ENCODE assay signal across 20 cellular contexts in genomic region chr18:53457068-53457467, GRCh38.
DNase-seq lines count a peak whose midpoint lies in the region; ATAC-seq and TF ChIP-seq lines count a peak whose summit lies in the region.
"Had no signal": no experiment of that assay in that cellular context is flagged by ENCODE, and none has a peak within 500 bp of the region (broad histone marks: within the 10 kb centered on the region; RNA-seq: fewer than 3 reads in every experiment).

No MANE protein-coding gene starts in this region.

- H3K27me3 ChIP-seq in BJ (ENCODE audit: control insufficient read depth, insufficient read depth, low read length) (no peaks in the 10 kb centered on the region), left lung (no peaks in the 10 kb centered on the region)
- H3K27me3 ChIP-seq: cardiac muscle cell, gastroesophageal sphincter had no signal

- CTCF ChIA-PET in BJ (lab: Yijun Ruan, JAX), result no interaction called here

- H3K9me3 ChIP-seq in left lung, result no peaks in the 10 kb centered on the region
- H3K9me3 ChIP-seq: gastroesophageal sphincter, HAP-1 had no signal

- DNase-seq in BJ (ENCODE audit: low read depth) (peak; percentile 5), NCI-H226 (peak; percentile 2), dedifferentiated amniotic fluid mesenchymal stem cell (ENCODE audit: extremely low spot score) (peak; percentile 80), middle frontal gyrus (ENCODE audit: extremely low spot score, low spot score) (peak; percentile 6), left lung (no peak), NCI-H2029 treated with DMSO at 0.1 percent for 48 hours (lab: John Stamatoyannopoulos, UW) (no peak), epidermal melanocyte (ENCODE audit: insufficient read length, low spot score) (no peak)
- DNase-seq: activated CD4-positive, alpha-beta T cell treated with anti-CD3 and anti-CD28 coated beads, Interleukin-2, amount 10 ng/mL, durations not matched to agents 7 days and 5 days; activated naive CD8-positive, alpha-beta T cell treated with anti-CD3 and anti-CD28 coated beads, Interleukin-2, amount 10 ng/mL, durations not matched to agents 7 days and 5 days; dermis blood vessel endothelial cell; DND-41; KBM-7; left cardiac atrium; NCI-H2029; stimulated activated CD4-positive, alpha-beta T cell treated with anti-CD3 and anti-CD28 coated beads, Interleukin-1b, Interleukin-23, amount 100 ng/mL, for 48 hours had no signal

- no peaks in the 10 kb centered on the region for H3K4me1 ChIP-seq in left lung
- H3K4me1 ChIP-seq: HAP-1 had no signal

- intact Hi-C loops in left lung (cut with DNase I), result no loop called here

- POLR2A ChIA-PET in BJ (lab: Charles Lee), result no interaction called here

- H3K4me3 ChIP-seq in BJ (ENCODE audit: low read depth, low read length) (no peak overlapping the region), left lung (no peak overlapping the region)
- H3K4me3 ChIP-seq: cardiac muscle cell, gastroesophageal sphincter, HAP-1 had no signal

- no peak overlapping the region for H3K27ac ChIP-seq in left lung
- H3K27ac ChIP-seq: cardiac muscle cell, gastroesophageal sphincter had no signal

- ATAC-seq in left lung (no peak), HG03520 (IDR thresholded peaks at IDR 0.05; ENCODE audit: unreplicated experiment) (no peak)
- ATAC-seq: activated T-helper 17 cell treated with anti-CD3 and anti-CD28 coated beads, Interleukin-2, amount 50 U/mL, for 72 hours; gastroesophageal sphincter had no signal

- TF ChIP-seq CTCF in BJ (IDR thresholded peaks at IDR 0.05; ENCODE audit: insufficient read depth, low read depth, low read length) (no peak), left lung (IDR thresholded peaks at IDR 0.05) (no peak)

- H3K36me3 ChIP-seq in BJ (ENCODE audit: control insufficient read depth, insufficient read depth, low read length) (no peaks in the 10 kb centered on the region), left lung (no peaks in the 10 kb centered on the region)
- H3K36me3 ChIP-seq: cardiac muscle cell, gastroesophageal sphincter, HAP-1 had no signal

Comparison
In these comparisons a context has a peak if more than half of its experiments do, and no peak if none do; other contexts are left out.
1. DNase-seq: peak in BJ (single experiment), NCI-H226 (single experiment), dedifferentiated amniotic fluid mesenchymal stem cell (single experiment) and middle frontal gyrus (single experiment); none in left lung (0 of 2), NCI-H2029 treated with DMSO at 0.1 percent for 48 hours (single experiment) and epidermal melanocyte (single experiment).